Comparison of ENCODE assay signal across 20 cellular contexts in genomic region chr2:58730764-58731487, GRCh38.
"Had no signal": no experiment of that assay in that cellular context is flagged by ENCODE, and none has a peak within 500 bp of the region (broad histone marks: within the 10 kb centered on the region; RNA-seq: fewer than 3 reads in every experiment).

No MANE protein-coding gene starts in this region.

- H3K27ac Mint-ChIP-seq: activated CD4-positive, alpha-beta T cell treated with anti-CD3 and anti-CD28 coated beads, Interleukin-2, amount 10 ng/mL, durations not matched to agents 24 days and 14 days; activated CD8-positive, alpha-beta T cell treated with anti-CD3 and anti-CD28 coated beads, Interleukin-2, amount 10 ng/mL, durations not matched to agents 7 days and 5 days; activated naive CD4-positive, alpha-beta T cell treated with anti-CD3 and anti-CD28 coated beads for 36 hours; activated naive CD8-positive, alpha-beta T cell treated with anti-CD3 and anti-CD28 coated beads, Interleukin-2, amount 50 U/mL, for 24 hours had no signal

- H3K9me3 Mint-ChIP-seq: activated CD4-positive, alpha-beta T cell treated with anti-CD3 and anti-CD28 coated beads, Interleukin-2, amount 10 ng/mL, durations not matched to agents 24 days and 14 days; activated naive CD4-positive, alpha-beta T cell treated with anti-CD3 and anti-CD28 coated beads for 36 hours; activated naive CD8-positive, alpha-beta T cell treated with anti-CD3 and anti-CD28 coated beads, Interleukin-2, amount 50 U/mL, for 24 hours; activated T-cell treated with anti-CD3 and anti-CD28 coated beads, Interleukin-2, amount 50 U/mL, for 4 hours; central memory CD8-positive, alpha-beta T cell had no signal

- H3K27me3 ChIP-seq: tibial artery had no signal

- H3K9me3 ChIP-seq: left ventricle myocardium inferior, tibial artery had no signal

- H3K4me3 Mint-ChIP-seq: activated CD4-positive, alpha-beta T cell treated with anti-CD3 and anti-CD28 coated beads, Interleukin-2, amount 10 ng/mL, durations not matched to agents 24 days and 14 days; activated CD8-positive, alpha-beta T cell treated with anti-CD3 and anti-CD28 coated beads, Interleukin-2, amount 10 ng/mL, durations not matched to agents 7 days and 5 days; activated naive CD4-positive, alpha-beta T cell treated with anti-CD3 and anti-CD28 coated beads for 36 hours; activated naive CD8-positive, alpha-beta T cell treated with anti-CD3 and anti-CD28 coated beads, Interleukin-2, amount 50 U/mL, for 24 hours; activated T-cell treated with anti-CD3 and anti-CD28 coated beads, Interleukin-2, amount 50 U/mL, for 4 hours; central memory CD8-positive, alpha-beta T cell had no signal

- H3K4me3 ChIP-seq: coronary artery, left ventricle myocardium inferior, tibial artery had no signal

- DNase-seq: activated CD4-positive, alpha-beta T cell treated with anti-CD3 and anti-CD28 coated beads, Interleukin-2, amount 10 ng/mL, durations not matched to agents 24 days and 14 days; activated CD8-positive, alpha-beta T cell treated with anti-CD3 and anti-CD28 coated beads, Interleukin-2, amount 10 ng/mL, durations not matched to agents 7 days and 5 days; activated naive CD4-positive, alpha-beta T cell treated with anti-CD3 and anti-CD28 coated beads for 36 hours; activated naive CD8-positive, alpha-beta T cell treated with anti-CD3 and anti-CD28 coated beads, Interleukin-2, amount 50 U/mL, for 24 hours; activated T-cell treated with anti-CD3 and anti-CD28 coated beads, Interleukin-2, amount 50 U/mL, for 4 hours; aorta; head of caudate nucleus; left ventricle myocardium inferior; mammary epithelial cell; midbrain; occipital lobe; posterior cingulate gyrus; retina; stimulated activated CD4-positive, alpha-beta T cell treated with anti-CD3 and anti-CD28 coated beads, Interleukin-12 subunit alpha, Interleukin-12 subunit beta, amount 100 ng/mL, for 4 hours; stimulated activated CD4-positive, alpha-beta T cell treated with anti-CD3 and anti-CD28 coated beads, Interleukin-1b, Interleukin-23, amount 100 ng/mL, for 48 hours; stimulated activated naive CD4-positive, alpha-beta T cell treated with Interleukin-2 at 50 U/mL for 16 hours; substantia nigra; tibial artery had no signal

- ATAC-seq: activated CD8-positive, alpha-beta T cell treated with anti-CD3 and anti-CD28 coated beads, Interleukin-2, amount 10 ng/mL, durations not matched to agents 7 days and 5 days; activated naive CD8-positive, alpha-beta T cell treated with anti-CD3 and anti-CD28 coated beads, Interleukin-2, amount 50 U/mL, for 24 hours; activated T-cell treated with anti-CD3 and anti-CD28 coated beads, Interleukin-2, amount 50 U/mL, for 4 hours had no signal

- H3K27ac ChIP-seq: coronary artery, left ventricle myocardium inferior, tibial artery had no signal

- H3K27me3 Mint-ChIP-seq: activated naive CD8-positive, alpha-beta T cell treated with anti-CD3 and anti-CD28 coated beads, Interleukin-2, amount 50 U/mL, for 24 hours; central memory CD8-positive, alpha-beta T cell had no signal

- H3K4me1 ChIP-seq: left ventricle myocardium inferior, tibial artery had no signal

- H3K36me3 ChIP-seq: left ventricle myocardium inferior, tibial artery had no signal

- H3K4me1 Mint-ChIP-seq: activated CD4-positive, alpha-beta T cell treated with anti-CD3 and anti-CD28 coated beads, Interleukin-2, amount 10 ng/mL, durations not matched to agents 24 days and 14 days; central memory CD8-positive, alpha-beta T cell had no signal
